In genomic region chr18:58886864-58887612, GRCh38 we compare ENCODE assay signal across 10 cellular contexts. TPM values are rescaled to one million over a fixed set of nuclear protein-coding genes. Genes with fewer than 3 reads are reported as not detected.
DNase-seq lines count a peak whose midpoint lies in the region; ATAC-seq, FAIRE-seq and TF ChIP-seq lines count a peak whose summit lies in the region.
"Had no signal": no experiment of that assay in that cellular context is flagged by ENCODE, and none has a peak within 500 bp of the region (broad histone marks: within the 10 kb centered on the region; RNA-seq: fewer than 3 reads in every experiment).

No MANE protein-coding gene starts in this region.

- H3K56ac ChIP-seq in mesendoderm (ENCODE audit: low read length) = peak overlapping the region; percentile 12

- H3K36me3 ChIP-seq in brain microvascular endothelial cell (replicated peaks) = no peaks in the 10 kb centered on the region
- peaks cover 4% of the 10 kb centered on the region for H3K36me3 ChIP-seq in mesendoderm (ENCODE audit: control insufficient read depth, insufficient read depth, low read length)

- H3K4ac ChIP-seq in mesendoderm (ENCODE audit: low read depth, low read length) = no peak overlapping the region

- H2BK5ac ChIP-seq in mesendoderm (ENCODE audit: low read length) = no peak overlapping the region

- H3K9me3 ChIP-seq in A549 = no peaks in the 10 kb centered on the region

- CTCF ChIA-PET in A549 (lab: Yijun Ruan, JAX) = interaction anchor here (0.7 kb wide), 1 partner anchor 118 kb away, joined by 3 read pairs; no protein-coding TSS in a partner anchor

- peaks cover 13% of the 10 kb centered on the region for H3K79me1 ChIP-seq in mesendoderm (ENCODE audit: low read length)

- H3K27ac ChIP-seq in A549 (peak overlapping the region; percentile 56 to 67; a peak in 5 of 6 replicates), brain microvascular endothelial cell (peak overlapping the region; percentile 73), mesendoderm (ENCODE audit: low read depth, low read length) (no peak overlapping the region)

- peaks cover 53% of the 10 kb centered on the region for H3K79me2 ChIP-seq in mesendoderm (ENCODE audit: control insufficient read depth, insufficient read depth, low read length)

- DNase-seq in A549 (ENCODE audit: low read depth in 1 of 2, low spot score in 1 of 2) = no peak
- DNase-seq in brain microvascular endothelial cell = no peak
- no peak for DNase-seq in mesendoderm
- no peak for DNase-seq in iPS-NIHi11 (ENCODE audit: low spot score)
- DNase-seq in NCI-H1436 treated with DMSO at 0.1 percent for 48 hours (lab: John Stamatoyannopoulos, UW) = no peak
- DNase-seq in NCI-H524 (lab: John Stamatoyannopoulos, UW) = no peak
- DNase-seq in activated T-cell treated with anti-CD3 and anti-CD28 coated beads for 4 hours = no peak
- DNase-seq: activated T-cell treated with anti-CD3 and anti-CD28 coated beads, Interleukin-2, amount 50 U/mL, for 1 hour; NCI-H524 treated with DMSO at 0.1 percent for 48 hours had no signal

- no peak overlapping the region for H2BK15ac ChIP-seq in mesendoderm (replicated peaks; ENCODE audit: low read depth)

- no peak for TF ChIP-seq EP300 in A549 (IDR thresholded peaks at IDR 0.05)

- in situ Hi-C loops in brain microvascular endothelial cell (cut with HindIII; ENCODE audit: low pct_ligation_motif_present, low sequenced_read_pairs) = no loop called here

- H4K5ac ChIP-seq in mesendoderm (ENCODE audit: low read length) = no peak overlapping the region

- TF ChIP-seq POLR2A in A549 (IDR thresholded peaks at IDR 0.05; ENCODE audit: low read length) = no peak

- no peaks in the 10 kb centered on the region for H3K27me3 ChIP-seq in brain microvascular endothelial cell (replicated peaks)
- H3K27me3 ChIP-seq in mesendoderm (ENCODE audit: insufficient read depth, low read length, poor library complexity) = no peaks in the 10 kb centered on the region

- H3K9ac ChIP-seq in mesendoderm (ENCODE audit: low read length) = no peak overlapping the region

- FAIRE-seq in A549 (lab: Jason Lieb, UNC) = no peak

- TF ChIP-seq RAD21 in A549 (conservative IDR thresholded peaks at IDR 0.05 in 1 of 2, IDR thresholded peaks at IDR 0.05 in 1 of 2) = no peak

- H3K4me2 ChIP-seq in A549 = peak overlapping the region; percentile 46
- H3K4me2 ChIP-seq in mesendoderm (ENCODE audit: low read length) = no peak overlapping the region

- no peak overlapping the region for H3K23ac ChIP-seq in mesendoderm (ENCODE audit: low read length)

- TF ChIP-seq CTCF in A549 (IDR thresholded peaks at IDR 0.05) = no peak
- TF ChIP-seq CTCF in brain microvascular endothelial cell (IDR thresholded peaks at IDR 0.05; ENCODE audit: low read depth, low read length, missing control alignments) = no peak

- H3K4me1 ChIP-seq in A549 (peaks cover 42% of the 10 kb centered on the region), mesendoderm (ENCODE audit: control insufficient read depth, low read depth, low read length) (peaks cover 10% of the 10 kb centered on the region)

- H2BK120ac ChIP-seq in mesendoderm (ENCODE audit: low read depth, low read length) = no peak overlapping the region

- POLR2A ChIA-PET in A549 (lab: Yijun Ruan, JAX) = no interaction called here

- WGBS in A549 (ENCODE audit: missing lambda C conversion rate) = 59% methylated on average over 8 of the region's 8 CpGs
- no CpG with 5 or more reads among the region's 8 CpGs for WGBS in mesendoderm (ENCODE audit: extremely low coverage, insufficient coverage, low lambda C conversion rate)

- H3K18ac ChIP-seq in mesendoderm (ENCODE audit: low read length) = no peak overlapping the region

- H3K4me3 ChIP-seq in A549 (no peak overlapping the region), brain microvascular endothelial cell (ENCODE audit: low read depth, low read length) (no peak overlapping the region), mesendoderm (ENCODE audit: low read length) (no peak overlapping the region)

- no peak; a peak in 1 of 6 replicates for ATAC-seq in A549
- peak; percentile 26 for ATAC-seq in HG02852 (IDR thresholded peaks at IDR 0.05; ENCODE audit: unreplicated experiment)

- H4K8ac ChIP-seq in mesendoderm (ENCODE audit: low read depth, low read length) = no peak overlapping the region

- no peak overlapping the region for H2AK5ac ChIP-seq in mesendoderm (ENCODE audit: low read length)

TF ChIP-seq in A549, 52 proteins besides CTCF, POLR2A, EP300 and RAD21:
- no peak for TF ChIP-seq ESRRA (IDR thresholded peaks at IDR 0.05; ENCODE audit: borderline replicate concordance, low read length)
- no peak for TF ChIP-seq HOXB5 (CRISPR knock-in tag; IDR thresholded peaks at IDR 0.05)
- TF ChIP-seq REST (IDR thresholded peaks at IDR 0.05) = no peak
- TF ChIP-seq MAFK (IDR thresholded peaks at IDR 0.05; ENCODE audit: partially characterized antibody) = no peak
- TF ChIP-seq NPAS2 (CRISPR knock-in tag; IDR thresholded peaks at IDR 0.05; ENCODE audit: borderline replicate concordance) = no peak
- no peak for TF ChIP-seq POLR2AphosphoS2 (conservative IDR thresholded peaks at IDR 0.05; ENCODE audit: low read length)
- TF ChIP-seq FOXS1 (CRISPR knock-in tag; IDR thresholded peaks at IDR 0.05) = no peak
- no peak for TF ChIP-seq KDM1A (IDR thresholded peaks at IDR 0.05; ENCODE audit: low read depth)
- no peak for TF ChIP-seq ATOH8 (CRISPR knock-in tag; IDR thresholded peaks at IDR 0.05; ENCODE audit: low read depth)
- no peak for TF ChIP-seq EHF (CRISPR knock-in tag; IDR thresholded peaks at IDR 0.05)
- no peak for TF ChIP-seq HOXA7 (CRISPR knock-in tag; IDR thresholded peaks at IDR 0.05)
- no peak for TF ChIP-seq FOSB (CRISPR knock-in tag; IDR thresholded peaks at IDR 0.05)
- TF ChIP-seq EHMT2 (IDR thresholded peaks at IDR 0.05; ENCODE audit: low read depth) = no peak
- no peak for TF ChIP-seq HDAC2 (IDR thresholded peaks at IDR 0.05)
- TF ChIP-seq NR3C1 (IDR thresholded peaks at IDR 0.05) = no peak
- TF ChIP-seq, protein P1, sequence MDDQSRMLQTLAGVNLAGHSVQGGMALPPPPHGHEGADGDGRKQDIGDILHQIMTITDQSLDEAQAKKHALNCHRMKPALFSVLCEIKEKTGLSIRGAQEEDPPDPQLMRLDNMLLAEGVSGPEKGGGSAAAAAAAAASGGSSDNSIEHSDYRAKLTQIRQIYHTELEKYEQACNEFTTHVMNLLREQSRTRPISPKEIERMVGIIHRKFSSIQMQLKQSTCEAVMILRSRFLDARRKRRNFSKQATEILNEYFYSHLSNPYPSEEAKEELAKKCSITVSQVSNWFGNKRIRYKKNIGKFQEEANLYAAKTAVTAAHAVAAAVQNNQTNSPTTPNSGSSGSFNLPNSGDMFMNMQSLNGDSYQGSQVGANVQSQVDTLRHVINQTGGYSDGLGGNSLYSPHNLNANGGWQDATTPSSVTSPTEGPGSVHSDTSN (IDR thresholded peaks at IDR 0.05) = no peak
- no peak for TF ChIP-seq USF2 (IDR thresholded peaks at IDR 0.05)
- TF ChIP-seq KDM5A (IDR thresholded peaks at IDR 0.05) = no peak
- no peak for TF ChIP-seq TP53 (CRISPR knock-in tag; IDR thresholded peaks at IDR 0.05)
- TF ChIP-seq CBX2 (IDR thresholded peaks at IDR 0.05; ENCODE audit: borderline replicate concordance, low read depth) = no peak

RNA-seq across cellular contexts. Expression of gene ZNF532, which starts 22.4 kb away (rescaled TPM):
- 64.6 and 76.5 TPM in 2 replicates for polyA plus RNA-seq in A549 (2011; rRNA removed)
- 26.3 and 28.2 TPM in 2 replicates for polyA plus RNA-seq in A549 (2012; cell fraction: cytosol; rRNA removed)
- 28.7 and 40.5 TPM in 2 replicates for polyA plus RNA-seq in A549 (2012; cell fraction: nucleus; rRNA removed)
- 26.8 to 31.4 TPM (median 27.1 TPM) in 3 replicates for polyA plus RNA-seq in A549 (2017; fragmentation: RNase III; extraction: RNeasy Plus Mini Kit Qiagen cat#74134 plus additional on column Dnase treatment)
- polyA minus RNA-seq in A549 (2011; rRNA and poly(A)+ RNA removed) = 141 and 157 TPM in 2 replicates
- 91.0 TPM for polyA plus RNA-seq in mesendoderm (2013, experiment 1 of 2)
- polyA plus RNA-seq in mesendoderm (2013, experiment 2 of 2) = 94.4 TPM
